Comparison of ENCODE assay signal across 8 cellular contexts in the genomic region with DNA sequence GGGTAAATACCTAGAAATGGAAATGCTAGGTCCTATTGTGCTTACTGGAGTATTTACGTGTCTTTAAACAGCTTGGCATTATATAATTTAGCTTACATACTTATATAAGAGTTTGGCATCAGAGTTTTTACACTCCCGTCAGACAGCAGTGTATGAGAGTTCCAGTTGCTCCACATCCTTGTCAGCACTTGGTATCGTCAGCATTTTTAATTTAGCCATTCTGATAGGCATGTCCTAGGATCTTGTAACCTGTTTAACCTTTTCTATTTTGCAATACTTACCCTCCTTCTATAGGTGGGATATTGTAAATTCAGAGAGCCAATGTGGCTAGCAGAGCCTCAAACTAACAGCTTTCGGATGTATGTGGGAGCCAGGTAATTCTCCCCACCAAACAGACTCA.
"Had no signal": no experiment of that assay in that cellular context is flagged by ENCODE, and none has a peak within 500 bp of the region (broad histone marks: within the 10 kb centered on the region; RNA-seq: fewer than 3 reads in every experiment).

No MANE protein-coding gene starts in this region.

- FAIRE-seq: G401.6, GM12878, GM12891, GM12892, GM18507, GM19239 had no signal

- H3K4me3 ChIP-seq: GM12878 had no signal

- DNase-seq: GDM1, GF-D8 had no signal

- ATAC-seq: GM12878 had no signal
